Comparison of ENCODE assay signal across 8 cellular contexts in the genomic region with DNA sequence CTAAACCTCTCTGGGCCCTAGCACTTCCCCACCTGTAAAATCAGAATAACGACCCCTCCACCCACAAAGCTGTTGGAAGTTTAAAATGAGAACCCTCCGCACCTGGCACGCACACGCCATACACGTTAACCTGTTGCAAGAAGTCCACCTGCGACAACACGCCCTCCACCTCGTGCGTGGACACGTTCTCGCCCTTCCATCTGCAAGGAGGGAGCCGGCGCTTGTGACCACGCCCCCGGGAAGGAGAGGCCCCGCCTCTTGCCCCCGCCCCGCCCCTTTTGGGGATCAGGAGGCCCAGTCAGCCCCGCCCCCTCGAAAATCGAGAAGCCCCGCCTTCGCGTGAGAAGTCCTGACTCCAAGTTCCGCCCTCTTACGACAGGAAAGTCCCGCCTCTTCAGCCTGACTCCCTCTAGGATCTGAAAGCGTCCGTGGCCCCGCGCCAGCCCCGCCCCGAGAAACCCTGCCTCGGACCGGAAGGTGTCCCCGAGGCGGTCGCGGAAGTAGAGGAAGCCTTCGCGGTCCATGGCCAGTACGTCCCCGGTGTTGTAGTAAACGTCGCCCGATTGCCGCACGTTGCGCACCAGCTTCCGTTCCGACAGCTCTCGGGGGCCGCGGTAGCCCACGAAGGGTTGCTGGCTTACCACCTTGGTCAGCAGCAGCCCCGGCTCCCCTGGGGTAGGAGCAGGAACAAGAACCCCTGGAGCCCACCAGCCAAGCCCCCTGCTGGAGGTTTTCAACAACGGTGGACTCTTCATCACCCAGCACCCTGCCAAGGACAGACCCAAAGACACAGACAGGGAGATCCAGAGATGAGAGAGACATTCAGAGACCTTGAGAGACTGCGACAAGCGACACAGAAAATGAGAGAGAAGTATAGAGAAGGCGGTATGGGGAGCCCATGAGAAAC. TPM values are rescaled to one million over a fixed set of nuclear protein-coding genes. Genes with fewer than 3 reads are reported as not detected.
DNase-seq lines count a peak whose midpoint lies in the region; ATAC-seq and TF ChIP-seq lines count a peak whose summit lies in the region.

No MANE protein-coding gene starts in this region.

- H3K27me3 Mint-ChIP-seq in CD8-positive, alpha-beta T cell (ENCODE audit: low read depth): no peaks in the 10 kb centered on the region
- H3K27me3 Mint-ChIP-seq in activated CD8-positive, alpha-beta T cell treated with anti-CD3 and anti-CD28 coated beads for 36 hours: no peaks in the 10 kb centered on the region

- peaks cover 17% of the 10 kb centered on the region for H3K4me1 ChIP-seq in CD8-positive, alpha-beta T cell (ENCODE audit: insufficient read depth, low read length)
- H3K4me1 ChIP-seq in ectodermal cell (ENCODE audit: control insufficient read depth, insufficient read depth, low read length) (peaks cover 11% of the 10 kb centered on the region), lower lobe of right lung (peaks cover 21% of the 10 kb centered on the region)

- H3K9me3 Mint-ChIP-seq in CD8-positive, alpha-beta T cell: peaks cover 12% of the 10 kb centered on the region
- H3K9me3 Mint-ChIP-seq in activated CD8-positive, alpha-beta T cell treated with anti-CD3 and anti-CD28 coated beads for 36 hours: peaks cover 6% of the 10 kb centered on the region

- no peaks in the 10 kb centered on the region for H3K9me3 ChIP-seq in CD8-positive, alpha-beta T cell (ENCODE audit: low read length)
- H3K9me3 ChIP-seq in ectodermal cell (ENCODE audit: control insufficient read depth, low read length) (no peaks in the 10 kb centered on the region), lower lobe of right lung (no peaks in the 10 kb centered on the region)

- peaks cover 2% of the 10 kb centered on the region for H3K36me3 Mint-ChIP-seq in CD8-positive, alpha-beta T cell
- peaks cover 4% of the 10 kb centered on the region for H3K36me3 Mint-ChIP-seq in activated CD8-positive, alpha-beta T cell treated with anti-CD3 and anti-CD28 coated beads for 36 hours (ENCODE audit: low read depth)

- TF ChIP-seq CTCF in CD8-positive, alpha-beta T cell (IDR thresholded peaks at IDR 0.05): no peak
- TF ChIP-seq CTCF in activated CD8-positive, alpha-beta T cell treated with anti-CD3 and anti-CD28 coated beads for 36 hours (IDR thresholded peaks at IDR 0.05): no peak
- no peak for TF ChIP-seq CTCF in lower lobe of right lung (IDR thresholded peaks at IDR 0.05)

- ATAC-seq in CD8-positive, alpha-beta T cell: peak; percentile 86
- ATAC-seq in GM19438 (IDR thresholded peaks at IDR 0.05; ENCODE audit: low read depth, unreplicated experiment) (peak; percentile 92), HG03571 (IDR thresholded peaks at IDR 0.05; ENCODE audit: unreplicated experiment) (peak; percentile 73), lower lobe of right lung (peak; percentile 98)
- ATAC-seq in activated CD8-positive, alpha-beta T cell treated with anti-CD3 and anti-CD28 coated beads for 36 hours: peak; percentile 97

- WGBS in ectodermal cell, 2 experiments: 2% methylated on average over 60 of the region's 60 CpGs

- peak overlapping the region; percentile 22 for H3K27ac ChIP-seq in CD8-positive, alpha-beta T cell (ENCODE audit: low read depth, low read length)
- no peak overlapping the region for H3K27ac ChIP-seq in ectodermal cell (ENCODE audit: insufficient read depth, low read depth, low read length, poor library complexity, severe bottlenecking)
- peak overlapping the region; percentile 85 for H3K27ac ChIP-seq in lower lobe of right lung

- peak overlapping the region; percentile 92 for H3K4me3 Mint-ChIP-seq in CD8-positive, alpha-beta T cell
- peak overlapping the region; percentile 87 for H3K4me3 Mint-ChIP-seq in activated CD8-positive, alpha-beta T cell treated with anti-CD3 and anti-CD28 coated beads for 36 hours

- no peaks in the 10 kb centered on the region for H3K36me3 ChIP-seq in CD8-positive, alpha-beta T cell (ENCODE audit: insufficient read depth, low read length)
- H3K36me3 ChIP-seq in ectodermal cell (ENCODE audit: control insufficient read depth, insufficient read depth, low read length): no peaks in the 10 kb centered on the region
- no peaks in the 10 kb centered on the region for H3K36me3 ChIP-seq in lower lobe of right lung

- peak overlapping the region; percentile 64 for H3K4me3 ChIP-seq in CD8-positive, alpha-beta T cell (ENCODE audit: low read depth, low read length)
- H3K4me3 ChIP-seq in ectodermal cell (ENCODE audit: insufficient read depth, low read depth, low read length) (peak overlapping the region; percentile 82), lower lobe of right lung (peak overlapping the region; percentile 65)

- CTCF ChIA-PET in CD8-positive, alpha-beta T cell (lab: Charles Lee): interaction anchor here (1.7 kb wide), 2 partner anchors 15 to 21 kb away, joined by 8 to 9 read pairs; a partner anchor contains a TSS
- CTCF ChIA-PET in activated CD8-positive, alpha-beta T cell treated with anti-CD3 and anti-CD28 coated beads for 36 hours (lab: Charles Lee): interaction anchor here (0.8 to 1.7 kb wide), 4 partner anchors 10 to 20 kb away, joined by 3 to 11 read pairs (median 4); a partner anchor contains a TSS

- H3K4me1 Mint-ChIP-seq in CD8-positive, alpha-beta T cell (ENCODE audit: low read depth): peaks cover 25% of the 10 kb centered on the region
- H3K4me1 Mint-ChIP-seq in activated CD8-positive, alpha-beta T cell treated with anti-CD3 and anti-CD28 coated beads for 36 hours (ENCODE audit: low read depth): peaks cover 23% of the 10 kb centered on the region

- intact Hi-C loops in CD8-positive, alpha-beta T cell (cut with DNase I, micrococcal nuclease): loop anchor here (1.0 to 2.0 kb wide), 11 partner anchors 20 to 172 kb away; a partner anchor contains a TSS
- intact Hi-C loops in activated CD8-positive, alpha-beta T cell treated with anti-CD3 and anti-CD28 coated beads for 36 hours (cut with micrococcal nuclease): no loop called here
- intact Hi-C loops in lower lobe of right lung (cut with DNase I): no loop called here

- DNase-seq in CD8-positive, alpha-beta T cell: peak; percentile 83 to 95 (median 94)
- DNase-seq in NCI-H82 (lab: John Stamatoyannopoulos, UW) (peak; percentile 100), lower lobe of right lung (peak; percentile 100)
- DNase-seq in activated CD8-positive, alpha-beta T cell treated with anti-CD3 and anti-CD28 coated beads for 36 hours: peak; percentile 100
- DNase-seq in stimulated activated CD4-positive, alpha-beta T cell treated with anti-CD3 and anti-CD28 coated beads, TNF-alpha, amount 100 ng/mL, for 1 hour (ENCODE audit: low read depth in 3 of 3, low spot score in 1 of 3): peak; percentile 84 to 97 (median 89)

- POLR2A ChIA-PET in CD8-positive, alpha-beta T cell (lab: Charles Lee): interaction anchor here (1.1 to 2.5 kb wide), 5 partner anchors 20 to 77 kb away, joined by 3 to 10 read pairs (median 3); a partner anchor contains a TSS
- POLR2A ChIA-PET in activated CD8-positive, alpha-beta T cell treated with anti-CD3 and anti-CD28 coated beads for 36 hours (lab: Charles Lee): interaction anchor here (0.7 to 2.5 kb wide), 8 partner anchors 10 to 76 kb away, joined by 3 to 27 read pairs (median 3); a partner anchor contains a TSS

- no peaks in the 10 kb centered on the region for H3K27me3 ChIP-seq in CD8-positive, alpha-beta T cell (ENCODE audit: insufficient read depth, low read length)
- no peaks in the 10 kb centered on the region for H3K27me3 ChIP-seq in ectodermal cell (ENCODE audit: control insufficient read depth, insufficient read depth, low read length, poor library complexity, severe bottlenecking)
- no peaks in the 10 kb centered on the region for H3K27me3 ChIP-seq in lower lobe of right lung (ENCODE audit: low read depth)

- H3K27ac Mint-ChIP-seq in CD8-positive, alpha-beta T cell: peak overlapping the region; percentile 96
- H3K27ac Mint-ChIP-seq in activated CD8-positive, alpha-beta T cell treated with anti-CD3 and anti-CD28 coated beads for 36 hours: peak overlapping the region; percentile 86

RNA-seq across cellular contexts. Expression of a gene that starts 12.5 kb away (rescaled TPM):
- total RNA-seq in CD8-positive, alpha-beta T cell: 1 to 10 TPM; 5.5 to 7.9 TPM
- 10 to 100 TPM; 21.7 to 26.6 TPM for total RNA-seq in activated CD8-positive, alpha-beta T cell treated with anti-CD3 and anti-CD28 coated beads for 36 hours
- polyA plus RNA-seq in ectodermal cell (2013, experiment 1 of 4): 14.0 TPM
- polyA plus RNA-seq in ectodermal cell (2013, experiment 2 of 4): 14.3 TPM
- 13.0 TPM for polyA plus RNA-seq in ectodermal cell (2013, experiment 3 of 4)
- 11.1 TPM for polyA plus RNA-seq in ectodermal cell (2013, experiment 4 of 4)
- 6.6 TPM for total RNA-seq in lower lobe of right lung

RNA-seq across cellular contexts. Expression of a gene that starts 20.3 kb away (rescaled TPM):
- total RNA-seq in CD8-positive, alpha-beta T cell: 1 to 10 TPM; 4.8 to 5.6 TPM
- 1 to 10 TPM; 7.4 to 7.9 TPM for total RNA-seq in activated CD8-positive, alpha-beta T cell treated with anti-CD3 and anti-CD28 coated beads for 36 hours
- 19.6 TPM for polyA plus RNA-seq in ectodermal cell (2013, experiment 1 of 4)
- polyA plus RNA-seq in ectodermal cell (2013, experiment 2 of 4): 18.5 TPM
- polyA plus RNA-seq in ectodermal cell (2013, experiment 3 of 4): 18.4 TPM
- polyA plus RNA-seq in ectodermal cell (2013, experiment 4 of 4): 18.6 TPM
- total RNA-seq in lower lobe of right lung: 14.1 TPM

RNA-seq across cellular contexts. Expression of a gene that starts 23.1 kb away (rescaled TPM):
- total RNA-seq in CD8-positive, alpha-beta T cell: 10 to 100 TPM; 14.6 to 16.5 TPM
- 1 to 10 TPM; 3.5 to 4.0 TPM for total RNA-seq in activated CD8-positive, alpha-beta T cell treated with anti-CD3 and anti-CD28 coated beads for 36 hours
- 10.7 TPM for polyA plus RNA-seq in ectodermal cell (2013, experiment 1 of 4)
- 11.9 TPM for polyA plus RNA-seq in ectodermal cell (2013, experiment 2 of 4)
- polyA plus RNA-seq in ectodermal cell (2013, experiment 3 of 4): 8.9 TPM
- 11.8 TPM for polyA plus RNA-seq in ectodermal cell (2013, experiment 4 of 4)
- 9.1 TPM for total RNA-seq in lower lobe of right lung

RNA-seq across cellular contexts. Expression of a gene that starts 32.4 kb away (rescaled TPM):
- total RNA-seq in CD8-positive, alpha-beta T cell: 10 to 100 TPM; 26.9 to 30.5 TPM
- total RNA-seq in activated CD8-positive, alpha-beta T cell treated with anti-CD3 and anti-CD28 coated beads for 36 hours: 10 to 100 TPM in 1 of 2 experiments, 1 to 10 TPM in 1; 8.1 to 10.1 TPM
- polyA plus RNA-seq in ectodermal cell (2013, experiment 1 of 4): 7.3 TPM
- polyA plus RNA-seq in ectodermal cell (2013, experiment 2 of 4): 9.5 TPM
- polyA plus RNA-seq in ectodermal cell (2013, experiment 3 of 4): 6.1 TPM
- polyA plus RNA-seq in ectodermal cell (2013, experiment 4 of 4): 7.4 TPM
- total RNA-seq in lower lobe of right lung: 10.0 TPM

RNA-seq across cellular contexts. Expression of a gene that starts 44.6 kb away (rescaled TPM):
- 100 to 1,000 TPM; 525 to 549 TPM for total RNA-seq in CD8-positive, alpha-beta T cell
- 100 to 1,000 TPM; 527 to 550 TPM for total RNA-seq in activated CD8-positive, alpha-beta T cell treated with anti-CD3 and anti-CD28 coated beads for 36 hours
- polyA plus RNA-seq in ectodermal cell (2013, experiment 1 of 4): 1,177 TPM
- polyA plus RNA-seq in ectodermal cell (2013, experiment 2 of 4): 1,248 TPM
- 686 TPM for polyA plus RNA-seq in ectodermal cell (2013, experiment 3 of 4)
- 770 TPM for polyA plus RNA-seq in ectodermal cell (2013, experiment 4 of 4)
- total RNA-seq in lower lobe of right lung: 233 TPM

Comparison
In these comparisons a context has a peak if more than half of its experiments do, and no peak if none do; other contexts are left out.
1. intact Hi-C loops: an anchor here in CD8-positive, alpha-beta T cell (1.0 to 2.0 kb wide); none called in activated CD8-positive, alpha-beta T cell treated with anti-CD3 and anti-CD28 coated beads for 36 hours and lower lobe of right lung.